1 cellular context compared by ENCODE assay signal in genomic region chr2:37602040-37602439, GRCh38.
A peak's percentile ranks its signal among the peaks of the same experiment; 100 is the strongest.
TF ChIP-seq lines count a peak whose summit lies in the region.

No MANE protein-coding gene starts in this region.

TF ChIP-seq in GM12878, 131 proteins besides CTCF, POLR2A, EP300 and RAD21:
- TF ChIP-seq NFYA (IDR thresholded peaks at IDR 0.05; ENCODE audit: borderline replicate concordance, low read depth, low read length) (no peak), MLLT1 (IDR thresholded peaks at IDR 0.05) (no peak), SRF (IDR thresholded peaks at IDR 0.05; ENCODE audit: low read depth in 2 of 2, low read length in 2 of 2) (no peak), ZNF217 (IDR thresholded peaks at IDR 0.05) (no peak), SP1 (IDR thresholded peaks at IDR 0.05; ENCODE audit: low read depth, low read length) (no peak), ZBTB4 (CRISPR knock-in tag; IDR thresholded peaks at IDR 0.05) (no peak), JUNB (IDR thresholded peaks at IDR 0.05) (0 out of 2 replicates have a peak, but pooled peaks have one; percentile 28)
